In genomic region chr12:13864081-13864673, GRCh38 we compare ENCODE assay signal across 8 cellular contexts.
DNase-seq lines count a peak whose midpoint lies in the region; ATAC-seq and TF ChIP-seq lines count a peak whose summit lies in the region.

No MANE protein-coding gene starts in this region.

- no peak overlapping the region for H3K27ac ChIP-seq in PC-9

- H3F3A ChIP-seq in PC-9 (ENCODE audit: insufficient read depth, low read depth): no peaks in the 10 kb centered on the region

- no peak overlapping the region for H2AFZ ChIP-seq in PC-9

- CTCF ChIA-PET in PC-9 (lab: Charles Lee): interaction anchor here (0.8 to 1.1 kb wide), 2 partner anchors 15 to 586 kb away, joined by 3 read pairs; no protein-coding TSS in a partner anchor

- ATAC-seq in GM21737 (IDR thresholded peaks at IDR 0.05; ENCODE audit: unreplicated experiment) (peak; percentile 93), Right ventricle myocardium superior (ENCODE audit: poor library complexity) (peak; percentile 78), HG03442 (IDR thresholded peaks at IDR 0.05; ENCODE audit: unreplicated experiment) (no peak)

- no peaks in the 10 kb centered on the region for H3K27me3 Mint-ChIP-seq in activated T-helper 2 cell treated with anti-CD3 and anti-CD28 coated beads, Interferon-gamma antibody, Interleukin-2, Interleukin-4, amounts not matched to agents 10 μg/mL and 5 μg/mL and 100 μg/mL, durations not matched to agents 14 hours and 24 hours and 36 hours (ENCODE audit: low read depth)

- no peak overlapping the region for H3K4me2 ChIP-seq in PC-9

- no peaks in the 10 kb centered on the region for H3K9me2 ChIP-seq in PC-9 (ENCODE audit: insufficient read depth)

- H3K27me3 ChIP-seq in PC-9 (ENCODE audit: insufficient read depth, low read depth): peaks cover 7% of the 10 kb centered on the region; the same call in 1 of the 2 replicates

- no peaks in the 10 kb centered on the region for H3K36me3 ChIP-seq in PC-9 (ENCODE audit: low read depth)

- intact Hi-C loops in PC-9 (cut with micrococcal nuclease; ENCODE audit: unreplicated experiment): loop anchor here (5.0 kb wide), 1 partner anchor 303 kb away; no protein-coding TSS in a partner anchor
- intact Hi-C loops in activated T-helper 2 cell treated with anti-CD3 and anti-CD28 coated beads, Interferon-gamma antibody, Interleukin-2, Interleukin-4, amounts not matched to agents 10 μg/mL and 5 μg/mL and 100 μg/mL, durations not matched to agents 14 hours and 24 hours and 36 hours (cut with micrococcal nuclease): loop anchor here (1.0 kb wide), 1 partner anchor 302 kb away; no protein-coding TSS in a partner anchor
- intact Hi-C loops in Right ventricle myocardium superior (cut with DNase I): loop anchor here (5.0 kb wide), 1 partner anchor 293 kb away; no protein-coding TSS in a partner anchor
- intact Hi-C loops in posterior vena cava (cut with DNase I): no loop called here

- DNase-seq in EL: peak; percentile 54
- DNase-seq in KBM-7: peak; percentile 54
- DNase-seq in PC-9: peak; percentile 48 to 54
- DNase-seq in activated T-helper 2 cell treated with anti-CD3 and anti-CD28 coated beads, Interferon-gamma antibody, Interleukin-2, Interleukin-4, amounts not matched to agents 10 μg/mL and 5 μg/mL and 100 μg/mL, durations not matched to agents 14 hours and 24 hours and 36 hours (ENCODE audit: low spot score): peak; percentile 21
- DNase-seq in Right ventricle myocardium superior: peak; percentile 84
- peak; percentile 91 for DNase-seq in posterior vena cava (ENCODE audit: low spot score)

- POLR2A ChIA-PET in PC-9 (lab: Charles Lee; ENCODE audit: unreplicated experiment): no interaction called here

- H3K9me3 ChIP-seq in PC-9 (ENCODE audit: insufficient read depth, low read depth): no peaks in the 10 kb centered on the region

- H3K4me3 Mint-ChIP-seq in activated T-helper 2 cell treated with anti-CD3 and anti-CD28 coated beads, Interferon-gamma antibody, Interleukin-2, Interleukin-4, amounts not matched to agents 10 μg/mL and 5 μg/mL and 100 μg/mL, durations not matched to agents 14 hours and 24 hours and 36 hours (ENCODE audit: low read depth): no peak overlapping the region

- H3K4me1 Mint-ChIP-seq in activated T-helper 2 cell treated with anti-CD3 and anti-CD28 coated beads, Interferon-gamma antibody, Interleukin-2, Interleukin-4, amounts not matched to agents 10 μg/mL and 5 μg/mL and 100 μg/mL, durations not matched to agents 14 hours and 24 hours and 36 hours (ENCODE audit: low read depth): no peaks in the 10 kb centered on the region

- no peaks in the 10 kb centered on the region for H4K20me1 ChIP-seq in PC-9 (ENCODE audit: insufficient read depth)

- H3K4me1 ChIP-seq in PC-9 (replicated peaks; ENCODE audit: insufficient read depth): no peaks in the 10 kb centered on the region

- H3K27ac Mint-ChIP-seq in activated T-helper 2 cell treated with anti-CD3 and anti-CD28 coated beads, Interferon-gamma antibody, Interleukin-2, Interleukin-4, amounts not matched to agents 10 μg/mL and 5 μg/mL and 100 μg/mL, durations not matched to agents 14 hours and 24 hours and 36 hours: no peak overlapping the region

- in situ Hi-C loops in KBM-7 (cut with MboI; ENCODE audit: low pct_unique_long_range_greater_than_20kb, low sequenced_read_pairs): no loop called here

- no TSS peak for BruUV-seq in PC-9 (replicated peaks; lab: Mats Ljungman, UMichigan)

- no peaks in the 10 kb centered on the region for H3K36me3 Mint-ChIP-seq in activated T-helper 2 cell treated with anti-CD3 and anti-CD28 coated beads, Interferon-gamma antibody, Interleukin-2, Interleukin-4, amounts not matched to agents 10 μg/mL and 5 μg/mL and 100 μg/mL, durations not matched to agents 14 hours and 24 hours and 36 hours (ENCODE audit: low read depth)

- no peaks in the 10 kb centered on the region for H3K79me2 ChIP-seq in PC-9 (ENCODE audit: low read depth)

- H3K4me3 ChIP-seq in PC-9: no peak overlapping the region

- H3K9me3 Mint-ChIP-seq in activated T-helper 2 cell treated with anti-CD3 and anti-CD28 coated beads, Interferon-gamma antibody, Interleukin-2, Interleukin-4, amounts not matched to agents 10 μg/mL and 5 μg/mL and 100 μg/mL, durations not matched to agents 14 hours and 24 hours and 36 hours: no peaks in the 10 kb centered on the region

- TF ChIP-seq CTCF in PC-9 (conservative IDR thresholded peaks at IDR 0.05): peak; percentile 94

Comparison
In these comparisons a context has a peak if more than half of its experiments do, and no peak if none do; other contexts are left out.
1. DNase-seq: peak in every context shown above with its lines; median percentile 91 in posterior vena cava; 84 in Right ventricle myocardium superior; 54 in EL; 54 in KBM-7; 51 in PC-9; 21 in activated T-helper 2 cell treated with anti-CD3 and anti-CD28 coated beads, Interferon-gamma antibody, Interleukin-2, Interleukin-4, amounts not matched to agents 10 μg/mL and 5 μg/mL and 100 μg/mL, durations not matched to agents 14 hours and 24 hours and 36 hours.
2. intact Hi-C loops: an anchor here in PC-9 (5.0 kb wide), activated T-helper 2 cell treated with anti-CD3 and anti-CD28 coated beads, Interferon-gamma antibody, Interleukin-2, Interleukin-4, amounts not matched to agents 10 μg/mL and 5 μg/mL and 100 μg/mL, durations not matched to agents 14 hours and 24 hours and 36 hours (1.0 kb wide) and Right ventricle myocardium superior (5.0 kb wide); none called in posterior vena cava.